ENCODE assay signal across 16 cellular contexts in genomic region chr11:58254936-58255335, GRCh38. TPM values are rescaled to one million over a fixed set of nuclear protein-coding genes. Genes with fewer than 3 reads are reported as not detected.
DNase-seq lines count a peak whose midpoint lies in the region; ATAC-seq and TF ChIP-seq lines count a peak whose summit lies in the region.
"Had no signal": no experiment of that assay in that cellular context is flagged by ENCODE, and none has a peak within 500 bp of the region (broad histone marks: within the 10 kb centered on the region; RNA-seq: fewer than 3 reads in every experiment).

No MANE protein-coding gene starts in this region.

- ATAC-seq in HG03442 (IDR thresholded peaks at IDR 0.05; ENCODE audit: unreplicated experiment) (no peak), GM18868 (IDR thresholded peaks at IDR 0.05; ENCODE audit: unreplicated experiment) (no peak), GM19395 (IDR thresholded peaks at IDR 0.05; ENCODE audit: unreplicated experiment) (no peak)
- ATAC-seq: A549, K562 had no signal

- DNase-seq in ELR (ENCODE audit: low read depth) = peak; percentile 32
- DNase-seq in HFFc6 = peak; percentile 0
- peak; percentile 7 for DNase-seq in NCI-H226
- no peak for DNase-seq in DMS114 treated with DMSO at 0.1 percent for 48 hours (lab: John Stamatoyannopoulos, UW; ENCODE audit: unreplicated experiment)
- DNase-seq: AML-193; CD4-positive, alpha-beta T cell; DMS79 treated with DMSO at 0.1 percent for 48 hours; GDM1; H9 had no signal

- H3K27ac Mint-ChIP-seq in HFFc6 = peak overlapping the region; percentile 1; the same call in 1 of the 2 replicates
- H3K27ac Mint-ChIP-seq: CD4-positive, alpha-beta T cell; H9 had no signal

- no peak overlapping the region for H3K4me3 Mint-ChIP-seq in HFFc6
- H3K4me3 Mint-ChIP-seq: CD4-positive, alpha-beta T cell; H9 had no signal

- H3K9me3 Mint-ChIP-seq in HFFc6 = peaks cover 19% of the 10 kb centered on the region

- H3K36me3 Mint-ChIP-seq in HFFc6 (ENCODE audit: low read depth) = peaks cover 15% of the 10 kb centered on the region

- H3K4me1 Mint-ChIP-seq in HFFc6 (ENCODE audit: low read depth) = peaks cover 32% of the 10 kb centered on the region
- H3K4me1 Mint-ChIP-seq: H9 had no signal

- no peaks in the 10 kb centered on the region for H3K27me3 Mint-ChIP-seq in HFFc6 (ENCODE audit: insufficient read depth)

- TF ChIP-seq CTCF in HFFc6 (IDR thresholded peaks at IDR 0.05) = no peak

RNA-seq across cellular contexts. Expression of gene OR10W1, which starts 13.1 kb away (rescaled TPM):
- not detected for total RNA-seq in HFFc6 (2021; fragmentation: NEBNext Ultra II Directional; extraction: Animal tissue kit (Norgen Biotek cat#: 25700))
- total RNA-seq: CD4-positive, alpha-beta T cell; H1; H9; HT1080; K562 had no signal

RNA-seq across cellular contexts. Expression of gene OR10Q1, which starts 26.2 kb away (rescaled TPM):
- not detected for total RNA-seq in HFFc6 (2021; fragmentation: NEBNext Ultra II Directional; extraction: Animal tissue kit (Norgen Biotek cat#: 25700))
- total RNA-seq: CD4-positive, alpha-beta T cell; H1; H9; HT1080; K562 had no signal

RNA-seq across cellular contexts. Expression of gene OR1S1, which starts 42.4 kb away (rescaled TPM):
- total RNA-seq in HFFc6 (2021; fragmentation: NEBNext Ultra II Directional; extraction: Animal tissue kit (Norgen Biotek cat#: 25700)) = not detected
- total RNA-seq: CD4-positive, alpha-beta T cell; H1; H9; HT1080; K562 had no signal

RNA-seq across cellular contexts. Expression of gene OR1S2, which starts 51.0 kb away (rescaled TPM):
- total RNA-seq in HFFc6 (2021; fragmentation: NEBNext Ultra II Directional; extraction: Animal tissue kit (Norgen Biotek cat#: 25700)) = not detected
- total RNA-seq: CD4-positive, alpha-beta T cell; H1; H9; HT1080; K562 had no signal
